23 cellular contexts compared by ENCODE assay signal in genomic region chr1:173857363-173857917, GRCh38. TPM values are rescaled to one million over a fixed set of nuclear protein-coding genes. Genes with fewer than 3 reads are reported as not detected.
DNase-seq lines count a peak whose midpoint lies in the region; ATAC-seq, FAIRE-seq and TF ChIP-seq lines count a peak whose summit lies in the region.
"Had no signal": no experiment of that assay in that cellular context is flagged by ENCODE, and none has a peak within 500 bp of the region (broad histone marks: within the 10 kb centered on the region; RNA-seq: fewer than 3 reads in every experiment).

No MANE protein-coding gene starts in this region.

- H3K36me3 ChIP-seq in CD8-positive, alpha-beta memory T cell (ENCODE audit: insufficient read depth, low read length) = peaks cover 13% of the 10 kb centered on the region
- H3K36me3 ChIP-seq: uterus had no signal

- H3K36me3 Mint-ChIP-seq in activated CD4-positive, alpha-beta T cell treated with anti-CD3 and anti-CD28 coated beads, Interleukin-2, amount 10 ng/mL, durations not matched to agents 7 days and 5 days (ENCODE audit: low read depth) = peaks cover 44% of the 10 kb centered on the region
- H3K36me3 Mint-ChIP-seq in activated CD4-positive, alpha-beta T cell treated with anti-CD3 and anti-CD28 coated beads for 36 hours (ENCODE audit: low read depth) = peaks cover 40% of the 10 kb centered on the region
- H3K36me3 Mint-ChIP-seq in progenitor cell of endocrine pancreas (ENCODE audit: insufficient read depth) (peaks cover 30% of the 10 kb centered on the region), glutamatergic neuron (ENCODE audit: unreplicated experiment) (no peaks in the 10 kb centered on the region)
- H3K36me3 Mint-ChIP-seq in CD8-positive, alpha-beta memory T cell = peaks cover 0 to 72% (median 10%) of the 10 kb centered on the region in 3 donors

- no peak overlapping the region for H3K27ac ChIP-seq in CD8-positive, alpha-beta memory T cell (ENCODE audit: low read depth, low read length)
- H3K27ac ChIP-seq: epithelial cell of prostate, pancreas, suprapubic skin, uterus had no signal

- peaks cover 2% of the 10 kb centered on the region for H3K4me1 Mint-ChIP-seq in activated CD4-positive, alpha-beta T cell treated with anti-CD3 and anti-CD28 coated beads, Interleukin-2, amount 10 ng/mL, durations not matched to agents 7 days and 5 days
- H3K4me1 Mint-ChIP-seq in activated CD4-positive, alpha-beta T cell treated with anti-CD3 and anti-CD28 coated beads for 36 hours = no peaks in the 10 kb centered on the region
- H3K4me1 Mint-ChIP-seq in progenitor cell of endocrine pancreas (ENCODE audit: low read depth) = peaks cover 7% of the 10 kb centered on the region
- H3K4me1 Mint-ChIP-seq in CD8-positive, alpha-beta memory T cell = peaks cover 5 to 6% (median 6%) of the 10 kb centered on the region in 3 donors
- H3K4me1 Mint-ChIP-seq in glutamatergic neuron (ENCODE audit: low read depth, unreplicated experiment) = no peaks in the 10 kb centered on the region
- H3K4me1 Mint-ChIP-seq: brain had no signal

- no peak for ATAC-seq in activated CD4-positive, alpha-beta T cell treated with anti-CD3 and anti-CD28 coated beads for 36 hours
- ATAC-seq: pancreas, sciatic nerve had no signal

- FAIRE-seq in TTC549 (lab: Jason Lieb, UNC) = peak; percentile 88
- FAIRE-seq: pancreas had no signal

- H3K27ac Mint-ChIP-seq in activated CD4-positive, alpha-beta T cell treated with anti-CD3 and anti-CD28 coated beads, Interleukin-2, amount 10 ng/mL, durations not matched to agents 7 days and 5 days = peak overlapping the region; percentile 44
- no peak overlapping the region for H3K27ac Mint-ChIP-seq in activated CD4-positive, alpha-beta T cell treated with anti-CD3 and anti-CD28 coated beads for 36 hours
- peak overlapping the region; percentile 57 for H3K27ac Mint-ChIP-seq in progenitor cell of endocrine pancreas
- peak overlapping the region in 4 of 8 donors; percentile 43 to 80 (median 52) for H3K27ac Mint-ChIP-seq in CD8-positive, alpha-beta memory T cell
- H3K27ac Mint-ChIP-seq in glutamatergic neuron (ENCODE audit: unreplicated experiment) = no peak overlapping the region

- no peaks in the 10 kb centered on the region for H3K9me3 ChIP-seq in CD8-positive, alpha-beta memory T cell (ENCODE audit: low read length)
- H3K9me3 ChIP-seq: pancreas, suprapubic skin, uterus had no signal

- intact Hi-C loops in activated CD4-positive, alpha-beta T cell treated with anti-CD3 and anti-CD28 coated beads for 36 hours (cut with DNase I, micrococcal nuclease) = no loop called here

- no peaks in the 10 kb centered on the region for H3K27me3 ChIP-seq in CD8-positive, alpha-beta memory T cell (ENCODE audit: insufficient read depth, low read length, poor library complexity, severe bottlenecking)
- H3K27me3 ChIP-seq: pancreas, suprapubic skin, uterus had no signal

- H3K4me1 ChIP-seq in CD8-positive, alpha-beta memory T cell (ENCODE audit: insufficient read depth, low read length) = no peaks in the 10 kb centered on the region
- H3K4me1 ChIP-seq: pancreas, suprapubic skin, uterus had no signal

- no peak for DNase-seq in activated CD4-positive, alpha-beta T cell treated with anti-CD3 and anti-CD28 coated beads, Interleukin-2, amount 10 ng/mL, durations not matched to agents 7 days and 5 days
- no peak for DNase-seq in activated CD4-positive, alpha-beta T cell treated with anti-CD3 and anti-CD28 coated beads for 36 hours
- DNase-seq in cerebellar cortex (ENCODE audit: low spot score) (peak; percentile 25), progenitor cell of endocrine pancreas (ENCODE audit: low spot score, unreplicated experiment) (no peak), glutamatergic neuron (no peak), T1000 (lab: John Stamatoyannopoulos, UW) (no peak)
- no peak for DNase-seq in CD8-positive, alpha-beta memory T cell
- DNase-seq: DMS79, H7, KBM-7, NCI-H146, NCI-H748 treated with DMSO at 0.1 percent for 48 hours, OCI-M1, pancreas, SHP77 treated with DMSO at 0.1 percent for 48 hours, uterus had no signal

- no peaks in the 10 kb centered on the region for H3K9me3 Mint-ChIP-seq in activated CD4-positive, alpha-beta T cell treated with anti-CD3 and anti-CD28 coated beads, Interleukin-2, amount 10 ng/mL, durations not matched to agents 7 days and 5 days
- no peaks in the 10 kb centered on the region for H3K9me3 Mint-ChIP-seq in activated CD4-positive, alpha-beta T cell treated with anti-CD3 and anti-CD28 coated beads for 36 hours (ENCODE audit: low read depth)
- H3K9me3 Mint-ChIP-seq in progenitor cell of endocrine pancreas (ENCODE audit: low read depth) = no peaks in the 10 kb centered on the region
- H3K9me3 Mint-ChIP-seq in CD8-positive, alpha-beta memory T cell = no peaks in the 10 kb centered on the region
- peaks cover 2% of the 10 kb centered on the region for H3K9me3 Mint-ChIP-seq in glutamatergic neuron (ENCODE audit: unreplicated experiment)
- H3K9me3 Mint-ChIP-seq: brain had no signal

- H3K4me3 ChIP-seq in CD8-positive, alpha-beta memory T cell (ENCODE audit: low read length) = no peak overlapping the region
- H3K4me3 ChIP-seq: pancreas, suprapubic skin, uterus had no signal

- no peak overlapping the region for H3K4me3 Mint-ChIP-seq in activated CD4-positive, alpha-beta T cell treated with anti-CD3 and anti-CD28 coated beads, Interleukin-2, amount 10 ng/mL, durations not matched to agents 7 days and 5 days
- no peak overlapping the region for H3K4me3 Mint-ChIP-seq in activated CD4-positive, alpha-beta T cell treated with anti-CD3 and anti-CD28 coated beads for 36 hours
- H3K4me3 Mint-ChIP-seq in progenitor cell of endocrine pancreas (ENCODE audit: low read depth) (no peak overlapping the region), glutamatergic neuron (ENCODE audit: unreplicated experiment) (no peak overlapping the region)
- H3K4me3 Mint-ChIP-seq in CD8-positive, alpha-beta memory T cell = no peak overlapping the region
- H3K4me3 Mint-ChIP-seq: brain had no signal

- CTCF ChIA-PET in activated CD4-positive, alpha-beta T cell treated with anti-CD3 and anti-CD28 coated beads, Interleukin-2, amount 10 ng/mL, durations not matched to agents 7 days and 5 days (lab: Charles Lee) = no interaction called here
- CTCF ChIA-PET in activated CD4-positive, alpha-beta T cell treated with anti-CD3 and anti-CD28 coated beads for 36 hours (lab: Charles Lee) = interaction anchor here (1.4 kb wide), 1 partner anchor 20 kb away, joined by 3 read pairs; no protein-coding TSS in a partner anchor
- CTCF ChIA-PET in CD8-positive, alpha-beta memory T cell (lab: Charles Lee) = interaction anchor here (1.2 kb wide), 1 partner anchor 11 kb away, joined by 4 read pairs; the partner anchor contains the start of genes GAS5 and ZBTB37

- TF ChIP-seq CTCF in progenitor cell of endocrine pancreas (IDR thresholded peaks at IDR 0.05; ENCODE audit: unreplicated experiment) (no peak), glutamatergic neuron (IDR thresholded peaks at IDR 0.05; ENCODE audit: partially characterized antibody, unreplicated experiment) (no peak)

- POLR2A ChIA-PET in activated CD4-positive, alpha-beta T cell treated with anti-CD3 and anti-CD28 coated beads, Interleukin-2, amount 10 ng/mL, durations not matched to agents 7 days and 5 days (lab: Charles Lee) = no interaction called here
- POLR2A ChIA-PET in activated CD4-positive, alpha-beta T cell treated with anti-CD3 and anti-CD28 coated beads for 36 hours (lab: Charles Lee) = interaction anchor here (1.0 to 2.6 kb wide), 4 partner anchors 8 to 11 kb away, joined by 3 to 8 read pairs (median 3); partner anchors contain the start of gene ZBTB37
- POLR2A ChIA-PET in CD8-positive, alpha-beta memory T cell (lab: Charles Lee) = no interaction called here

- H3K27me3 Mint-ChIP-seq in activated CD4-positive, alpha-beta T cell treated with anti-CD3 and anti-CD28 coated beads, Interleukin-2, amount 10 ng/mL, durations not matched to agents 7 days and 5 days = no peaks in the 10 kb centered on the region
- no peaks in the 10 kb centered on the region for H3K27me3 Mint-ChIP-seq in activated CD4-positive, alpha-beta T cell treated with anti-CD3 and anti-CD28 coated beads for 36 hours
- H3K27me3 Mint-ChIP-seq in progenitor cell of endocrine pancreas (no peaks in the 10 kb centered on the region), glutamatergic neuron (ENCODE audit: unreplicated experiment) (no peaks in the 10 kb centered on the region)
- H3K27me3 Mint-ChIP-seq in CD8-positive, alpha-beta memory T cell = no peaks in the 10 kb centered on the region
- H3K27me3 Mint-ChIP-seq: brain had no signal

RNA-seq across cellular contexts. Expression of gene GAS5, which starts 10.3 kb away (rescaled TPM):
- total RNA-seq in activated CD4-positive, alpha-beta T cell treated with anti-CD3 and anti-CD28 coated beads, Interleukin-2, amount 10 ng/mL, durations not matched to agents 7 days and 5 days = 100 to 1,000 TPM; 328 to 370 TPM
- total RNA-seq in activated CD4-positive, alpha-beta T cell treated with anti-CD3 and anti-CD28 coated beads for 36 hours = 1,000 to 10,000 TPM in 1 of 2 experiments, 100 to 1,000 TPM in 1; 878 to 1,203 TPM
- 352 and 423 TPM in 2 replicates for total RNA-seq in progenitor cell of endocrine pancreas
- total RNA-seq in CD8-positive, alpha-beta memory T cell = 1,000 to 10,000 TPM; 1,056 to 1,102 TPM
- 245 TPM for polyA plus RNA-seq in CD8-positive, alpha-beta memory T cell
- total RNA-seq in glutamatergic neuron (ENCODE audit: unreplicated experiment) = 281 TPM

RNA-seq across cellular contexts. Expression of gene ZBTB37, which starts 10.7 kb away (rescaled TPM):
- total RNA-seq in activated CD4-positive, alpha-beta T cell treated with anti-CD3 and anti-CD28 coated beads, Interleukin-2, amount 10 ng/mL, durations not matched to agents 7 days and 5 days = 10 to 100 TPM; 10.2 to 10.9 TPM
- total RNA-seq in activated CD4-positive, alpha-beta T cell treated with anti-CD3 and anti-CD28 coated beads for 36 hours = 1 to 10 TPM; 7.7 to 7.9 TPM
- total RNA-seq in progenitor cell of endocrine pancreas (12.2 and 14.3 TPM in 2 replicates), glutamatergic neuron (ENCODE audit: unreplicated experiment) (11.7 TPM)
- 10 to 100 TPM; 10.4 to 11.0 TPM for total RNA-seq in CD8-positive, alpha-beta memory T cell
- 1.3 TPM for polyA plus RNA-seq in CD8-positive, alpha-beta memory T cell

RNA-seq across cellular contexts. Expression of gene CENPL, which starts 32.8 kb away (rescaled TPM):
- 10 to 100 TPM; 35.5 to 39.7 TPM for total RNA-seq in activated CD4-positive, alpha-beta T cell treated with anti-CD3 and anti-CD28 coated beads, Interleukin-2, amount 10 ng/mL, durations not matched to agents 7 days and 5 days
- 10 to 100 TPM; 26.1 to 27.2 TPM for total RNA-seq in activated CD4-positive, alpha-beta T cell treated with anti-CD3 and anti-CD28 coated beads for 36 hours
- total RNA-seq in progenitor cell of endocrine pancreas (11.6 and 12.0 TPM in 2 replicates), glutamatergic neuron (ENCODE audit: unreplicated experiment) (4.3 TPM)
- total RNA-seq in CD8-positive, alpha-beta memory T cell = 10 to 100 TPM; 24.9 to 27.4 TPM
- polyA plus RNA-seq in CD8-positive, alpha-beta memory T cell = 6.2 TPM

RNA-seq across cellular contexts. Expression of gene DARS2, which starts 33.0 kb away (rescaled TPM):
- 10 to 100 TPM; 28.1 to 30.8 TPM for total RNA-seq in activated CD4-positive, alpha-beta T cell treated with anti-CD3 and anti-CD28 coated beads, Interleukin-2, amount 10 ng/mL, durations not matched to agents 7 days and 5 days
- 10 to 100 TPM; 57.2 to 62.0 TPM for total RNA-seq in activated CD4-positive, alpha-beta T cell treated with anti-CD3 and anti-CD28 coated beads for 36 hours
- total RNA-seq in progenitor cell of endocrine pancreas (20.2 and 21.1 TPM in 2 replicates), glutamatergic neuron (ENCODE audit: unreplicated experiment) (17.0 TPM)
- 10 to 100 TPM; 39.4 to 42.5 TPM for total RNA-seq in CD8-positive, alpha-beta memory T cell
- 9.4 TPM for polyA plus RNA-seq in CD8-positive, alpha-beta memory T cell

RNA-seq across cellular contexts. Expression of gene SERPINC1, which starts 59.7 kb away (rescaled TPM):
- under 1 TPM; 0.17 TPM for total RNA-seq in activated CD4-positive, alpha-beta T cell treated with anti-CD3 and anti-CD28 coated beads, Interleukin-2, amount 10 ng/mL, durations not matched to agents 7 days and 5 days
- total RNA-seq in activated CD4-positive, alpha-beta T cell treated with anti-CD3 and anti-CD28 coated beads for 36 hours = under 1 TPM in 1 of 2 experiments, not detected in 1; 0.25 TPM
- total RNA-seq in progenitor cell of endocrine pancreas = 0.31 TPM in 1 of 2 replicates, not detected in the other
- not detected for total RNA-seq in CD8-positive, alpha-beta memory T cell
- polyA plus RNA-seq in CD8-positive, alpha-beta memory T cell = not detected
- total RNA-seq in glutamatergic neuron (ENCODE audit: unreplicated experiment) = not detected
- total RNA-seq: fibroblast of villous mesenchyme; sciatic nerve; T-helper 1 cell treated with Interleukin-12 subunit alpha and Interleukin-12 subunit beta and Interleukin-4 antibody, amounts not matched to agents 30 ng/mL and 1 ng/mL, for 36 hours had no signal
- polyA plus RNA-seq: pancreas had no signal

Comparison
In these comparisons a context has a peak if more than half of its experiments do, and no peak if none do; other contexts are left out.
1. H3K27ac Mint-ChIP-seq: peak in activated CD4-positive, alpha-beta T cell treated with anti-CD3 and anti-CD28 coated beads, Interleukin-2, amount 10 ng/mL, durations not matched to agents 7 days and 5 days (single experiment) and progenitor cell of endocrine pancreas (single experiment); none in activated CD4-positive, alpha-beta T cell treated with anti-CD3 and anti-CD28 coated beads for 36 hours (single experiment) and glutamatergic neuron (single experiment).